In genomic region chr18:28669165-28669564, GRCh38 we compare ENCODE assay signal across 18 cellular contexts.
"Had no signal": no experiment of that assay in that cellular context is flagged by ENCODE, and none has a peak within 500 bp of the region (broad histone marks: within the 10 kb centered on the region; RNA-seq: fewer than 3 reads in every experiment).

No MANE protein-coding gene starts in this region.

- H3K4me3 ChIP-seq: K562 had no signal

- DNase-seq: Kasumi-1, MM.1S, NCI-H1092 treated with DMSO at 0.1 percent for 48 hours, NCI-H1436, NCI-H187, NCI-H2029, NCI-H2081 treated with DMSO at 0.1 percent for 48 hours, NCI-H2227 treated with DMSO at 0.1 percent for 48 hours, NCI-H446, NCI-H510A, NCI-H524 treated with DMSO at 0.1 percent for 48 hours, NCI-H69, NCI-H774, PC-3, SHP77 had no signal

- H3K4me3 Mint-ChIP-seq: IgD-negative memory B cell had no signal

- H3K36me3 Mint-ChIP-seq: IgD-negative memory B cell had no signal

- H3K27ac Mint-ChIP-seq: IgD-negative memory B cell had no signal

- H3K4me1 Mint-ChIP-seq: IgD-negative memory B cell had no signal

- H3K27me3 Mint-ChIP-seq: IgD-negative memory B cell had no signal

- FAIRE-seq: HTR-8/SVneo, K562 had no signal
